Comparison of ENCODE assay signal across 18 cellular contexts in genomic region chr2:53600835-53601234, GRCh38.
A peak's percentile ranks its signal among the peaks of the same experiment; 100 is the strongest.
DNase-seq lines count a peak whose midpoint lies in the region; ATAC-seq, FAIRE-seq and TF ChIP-seq lines count a peak whose summit lies in the region.
"Had no signal": no experiment of that assay in that cellular context is flagged by ENCODE, and none has a peak within 500 bp of the region (broad histone marks: within the 10 kb centered on the region; RNA-seq: fewer than 3 reads in every experiment).

No MANE protein-coding gene starts in this region.

- ATAC-seq in HG03025 (IDR thresholded peaks at IDR 0.05; ENCODE audit: low FRiP score, unreplicated experiment), result no peak
- ATAC-seq: activated CD8-positive, alpha-beta T cell treated with anti-CD3 and anti-CD28 coated beads for 36 hours; left lobe of liver; T-helper 17 cell had no signal

- H3K27me3 Mint-ChIP-seq in Caco-2 (ENCODE audit: insufficient read depth, unreplicated experiment), result peaks cover 29% of the 10 kb centered on the region

- no peak overlapping the region for H3K4me3 Mint-ChIP-seq in Caco-2 (ENCODE audit: unreplicated experiment)
- H3K4me3 Mint-ChIP-seq: activated CD8-positive, alpha-beta T cell treated with anti-CD3 and anti-CD28 coated beads for 36 hours; activated naive CD4-positive, alpha-beta T cell treated with anti-CD3 and anti-CD28 coated beads for 36 hours; neural crest cell; T-helper 17 cell had no signal

- POLR2A ChIA-PET in Caco-2 (lab: Charles Lee), result no interaction called here

- no peak overlapping the region for H3K27ac Mint-ChIP-seq in Caco-2 (ENCODE audit: unreplicated experiment)
- H3K27ac Mint-ChIP-seq: activated CD8-positive, alpha-beta T cell treated with anti-CD3 and anti-CD28 coated beads for 36 hours; activated naive CD4-positive, alpha-beta T cell treated with anti-CD3 and anti-CD28 coated beads for 36 hours; T-helper 17 cell had no signal

- no peak for TF ChIP-seq CTCF in Caco-2 (IDR thresholded peaks at IDR 0.05; ENCODE audit: insufficient read depth in 1 of 2, low read depth in 1 of 2, low read length in 1 of 2, severe bottlenecking in 1 of 2, unreplicated experiment in 1 of 2)

- BruUV-seq in Caco-2 (replicated peaks; lab: Mats Ljungman, UMichigan), result no TSS peak

- H3K4me3 ChIP-seq in Caco-2 (ENCODE audit: low read depth, low read length), result no peak overlapping the region

- H3K9me3 ChIP-seq in Caco-2, result no peaks in the 10 kb centered on the region

- FAIRE-seq in endometrium (lab: Jason Lieb, UNC), result peak; percentile 90

- DNase-seq in AG08395 (ENCODE audit: low spot score) (peak; percentile 2), LHCN-M2 (ENCODE audit: low read depth) (peak; percentile 45), NCI-H510A treated with DMSO at 0.1 percent for 48 hours (lab: John Stamatoyannopoulos, UW) (peak; percentile 38), iPS-NIHi7 (ENCODE audit: extremely low spot score) (no peak), Caco-2 (no peak)
- no peak for DNase-seq in stimulated activated naive CD4-positive, alpha-beta T cell (lab: John Stamatoyannopoulos, UW)
- DNase-seq: activated CD8-positive, alpha-beta T cell treated with anti-CD3 and anti-CD28 coated beads for 36 hours; activated naive CD4-positive, alpha-beta T cell treated with anti-CD3 and anti-CD28 coated beads for 36 hours; dermis blood vessel endothelial cell; foreskin melanocyte; GDM1; KG1; stimulated activated CD4-positive, alpha-beta T cell treated with anti-CD3 and anti-CD28 coated beads, Interleukin-12 subunit alpha, Interleukin-12 subunit beta, amount 100 ng/mL, for 4 hours; T-helper 17 cell had no signal

- no peaks in the 10 kb centered on the region for H3K36me3 ChIP-seq in Caco-2 (ENCODE audit: control insufficient read depth, insufficient read depth, low read length)

- H3K4me1 ChIP-seq in Caco-2, result no peaks in the 10 kb centered on the region

- no peaks in the 10 kb centered on the region for H3K9me3 Mint-ChIP-seq in Caco-2 (ENCODE audit: unreplicated experiment)
- H3K9me3 Mint-ChIP-seq: activated CD8-positive, alpha-beta T cell treated with anti-CD3 and anti-CD28 coated beads for 36 hours; activated naive CD4-positive, alpha-beta T cell treated with anti-CD3 and anti-CD28 coated beads for 36 hours had no signal

- intact Hi-C loops in Caco-2 (cut with micrococcal nuclease; ENCODE audit: unreplicated experiment), result no loop called here

- H3K27me3 ChIP-seq in Caco-2 (replicated peaks; ENCODE audit: control insufficient read depth, insufficient read depth, low read length), result no peaks in the 10 kb centered on the region

- H3K4me1 Mint-ChIP-seq in Caco-2 (ENCODE audit: low read depth, unreplicated experiment), result no peaks in the 10 kb centered on the region
- H3K4me1 Mint-ChIP-seq: neural crest cell, T-helper 17 cell had no signal

- CTCF ChIA-PET in Caco-2 (lab: Charles Lee), result no interaction called here

- no peaks in the 10 kb centered on the region for H3K36me3 Mint-ChIP-seq in Caco-2 (ENCODE audit: insufficient read depth, unreplicated experiment)

Comparison
In these comparisons a context has a peak if more than half of its experiments do, and no peak if none do; other contexts are left out.
1. DNase-seq: peak in AG08395 (single experiment), LHCN-M2 (single experiment) and NCI-H510A treated with DMSO at 0.1 percent for 48 hours (single experiment); none in stimulated activated naive CD4-positive, alpha-beta T cell (0 of 6), iPS-NIHi7 (single experiment) and Caco-2 (0 of 2).